In the genomic region with DNA sequence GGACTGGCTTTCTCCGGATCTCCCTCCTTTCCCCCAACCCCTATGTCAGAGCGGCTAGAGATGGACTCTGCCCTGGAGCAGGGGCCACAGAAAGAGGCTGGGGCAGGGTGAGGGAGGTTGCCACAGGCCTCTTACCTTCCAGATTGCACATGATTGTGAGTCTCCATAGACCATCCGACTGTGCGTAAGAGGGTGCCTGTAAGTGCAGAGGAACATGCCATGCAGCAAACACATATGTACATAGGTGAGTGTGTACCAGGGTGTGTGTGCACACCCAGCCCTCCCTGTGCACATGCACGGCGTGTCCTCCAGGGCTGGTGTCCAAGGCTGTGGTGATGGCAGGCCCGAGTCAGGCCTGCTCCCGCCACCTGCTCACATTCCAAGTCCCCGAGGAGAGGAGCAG, we compare ENCODE assay signal across 1 cellular context.
A peak's percentile ranks its signal among the peaks of the same experiment; 100 is the strongest.
TF ChIP-seq lines count a peak whose summit lies in the region.

No MANE protein-coding gene starts in this region.

TF ChIP-seq in HepG2, 621 proteins besides CTCF, POLR2A, EP300 and RAD21 (continued from another document and continues in another):
- TF ChIP-seq, protein P1, sequence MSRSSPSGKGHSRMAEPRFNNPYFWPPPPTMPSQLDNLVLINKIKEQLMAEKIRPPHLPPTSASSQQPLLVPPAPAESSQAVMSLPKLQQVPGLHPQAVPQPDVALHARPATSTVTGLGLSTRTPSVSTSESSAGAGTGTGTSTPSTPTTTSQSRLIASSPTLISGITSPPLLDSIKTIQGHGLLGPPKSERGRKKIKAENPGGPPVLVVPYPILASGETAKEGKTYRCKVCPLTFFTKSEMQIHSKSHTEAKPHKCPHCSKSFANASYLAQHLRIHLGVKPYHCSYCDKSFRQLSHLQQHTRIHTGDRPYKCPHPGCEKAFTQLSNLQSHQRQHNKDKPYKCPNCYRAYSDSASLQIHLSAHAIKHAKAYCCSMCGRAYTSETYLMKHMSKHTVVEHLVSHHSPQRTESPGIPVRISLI (CRISPR knock-in tag; IDR thresholded peaks at IDR 0.05; ENCODE audit: borderline replicate concordance): peak; percentile 34; the same call in 1 of the 2 replicates
- TF ChIP-seq TRIM24 (CRISPR knock-in tag; IDR thresholded peaks at IDR 0.05): no peak
- peak; percentile 75 for TF ChIP-seq SALL1 (CRISPR knock-in tag; IDR thresholded peaks at IDR 0.05)
- TF ChIP-seq TEAD3 (CRISPR knock-in tag; optimal IDR thresholded peaks at IDR 0.05; ENCODE audit: borderline replicate concordance): peak; percentile 55
- 0 out of 2 replicates have a peak, but pooled peaks have one; percentile 30 for TF ChIP-seq MIXL1 (CRISPR knock-in tag; IDR thresholded peaks at IDR 0.05)
- no peak for TF ChIP-seq CBX5 (CRISPR knock-in tag; IDR thresholded peaks at IDR 0.05; ENCODE audit: borderline replicate concordance)
- TF ChIP-seq, protein P2, sequence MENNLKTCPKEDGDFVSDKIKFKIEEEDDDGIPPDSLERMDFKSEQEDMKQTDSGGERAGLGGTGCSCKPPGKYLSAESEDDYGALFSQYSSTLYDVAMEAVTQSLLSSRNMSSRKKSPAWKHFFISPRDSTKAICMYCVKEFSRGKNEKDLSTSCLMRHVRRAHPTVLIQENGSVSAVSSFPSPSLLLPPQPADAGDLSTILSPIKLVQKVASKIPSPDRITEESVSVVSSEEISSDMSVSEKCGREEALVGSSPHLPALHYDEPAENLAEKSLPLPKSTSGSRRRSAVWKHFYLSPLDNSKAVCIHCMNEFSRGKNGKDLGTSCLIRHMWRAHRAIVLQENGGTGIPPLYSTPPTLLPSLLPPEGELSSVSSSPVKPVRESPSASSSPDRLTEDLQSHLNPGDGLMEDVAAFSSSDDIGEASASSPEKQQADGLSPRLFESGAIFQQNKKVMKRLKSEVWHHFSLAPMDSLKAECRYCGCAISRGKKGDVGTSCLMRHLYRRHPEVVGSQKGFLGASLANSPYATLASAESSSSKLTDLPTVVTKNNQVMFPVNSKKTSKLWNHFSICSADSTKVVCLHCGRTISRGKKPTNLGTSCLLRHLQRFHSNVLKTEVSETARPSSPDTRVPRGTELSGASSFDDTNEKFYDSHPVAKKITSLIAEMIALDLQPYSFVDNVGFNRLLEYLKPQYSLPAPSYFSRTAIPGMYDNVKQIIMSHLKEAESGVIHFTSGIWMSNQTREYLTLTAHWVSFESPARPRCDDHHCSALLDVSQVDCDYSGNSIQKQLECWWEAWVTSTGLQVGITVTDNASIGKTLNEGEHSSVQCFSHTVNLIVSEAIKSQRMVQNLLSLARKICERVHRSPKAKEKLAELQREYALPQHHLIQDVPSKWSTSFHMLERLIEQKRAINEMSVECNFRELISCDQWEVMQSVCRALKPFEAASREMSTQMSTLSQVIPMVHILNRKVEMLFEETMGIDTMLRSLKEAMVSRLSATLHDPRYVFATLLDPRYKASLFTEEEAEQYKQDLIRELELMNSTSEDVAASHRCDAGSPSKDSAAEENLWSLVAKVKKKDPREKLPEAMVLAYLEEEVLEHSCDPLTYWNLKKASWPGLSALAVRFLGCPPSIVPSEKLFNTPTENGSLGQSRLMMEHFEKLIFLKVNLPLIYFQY (CRISPR knock-in tag; IDR thresholded peaks at IDR 0.05; ENCODE audit: borderline replicate concordance): 0 out of 2 replicates have a peak, but pooled peaks have one; percentile 36
- TF ChIP-seq FOXO1 (CRISPR knock-in tag; IDR thresholded peaks at IDR 0.05): 0 out of 2 replicates have a peak, but pooled peaks have one; percentile 26
- TF ChIP-seq, protein P3, sequence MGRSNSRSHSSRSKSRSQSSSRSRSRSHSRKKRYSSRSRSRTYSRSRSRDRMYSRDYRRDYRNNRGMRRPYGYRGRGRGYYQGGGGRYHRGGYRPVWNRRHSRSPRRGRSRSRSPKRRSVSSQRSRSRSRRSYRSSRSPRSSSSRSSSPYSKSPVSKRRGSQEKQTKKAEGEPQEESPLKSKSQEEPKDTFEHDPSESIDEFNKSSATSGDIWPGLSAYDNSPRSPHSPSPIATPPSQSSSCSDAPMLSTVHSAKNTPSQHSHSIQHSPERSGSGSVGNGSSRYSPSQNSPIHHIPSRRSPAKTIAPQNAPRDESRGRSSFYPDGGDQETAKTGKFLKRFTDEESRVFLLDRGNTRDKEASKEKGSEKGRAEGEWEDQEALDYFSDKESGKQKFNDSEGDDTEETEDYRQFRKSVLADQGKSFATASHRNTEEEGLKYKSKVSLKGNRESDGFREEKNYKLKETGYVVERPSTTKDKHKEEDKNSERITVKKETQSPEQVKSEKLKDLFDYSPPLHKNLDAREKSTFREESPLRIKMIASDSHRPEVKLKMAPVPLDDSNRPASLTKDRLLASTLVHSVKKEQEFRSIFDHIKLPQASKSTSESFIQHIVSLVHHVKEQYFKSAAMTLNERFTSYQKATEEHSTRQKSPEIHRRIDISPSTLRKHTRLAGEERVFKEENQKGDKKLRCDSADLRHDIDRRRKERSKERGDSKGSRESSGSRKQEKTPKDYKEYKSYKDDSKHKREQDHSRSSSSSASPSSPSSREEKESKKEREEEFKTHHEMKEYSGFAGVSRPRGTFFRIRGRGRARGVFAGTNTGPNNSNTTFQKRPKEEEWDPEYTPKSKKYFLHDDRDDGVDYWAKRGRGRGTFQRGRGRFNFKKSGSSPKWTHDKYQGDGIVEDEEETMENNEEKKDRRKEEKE (IDR thresholded peaks at IDR 0.05): no peak
- no peak for TF ChIP-seq ZFP62 (CRISPR knock-in tag; IDR thresholded peaks at IDR 0.05)
- TF ChIP-seq ZNF792 (CRISPR knock-in tag; IDR thresholded peaks at IDR 0.05): 0 out of 2 replicates have a peak, but pooled peaks have one; percentile 58
- TF ChIP-seq, protein P4, sequence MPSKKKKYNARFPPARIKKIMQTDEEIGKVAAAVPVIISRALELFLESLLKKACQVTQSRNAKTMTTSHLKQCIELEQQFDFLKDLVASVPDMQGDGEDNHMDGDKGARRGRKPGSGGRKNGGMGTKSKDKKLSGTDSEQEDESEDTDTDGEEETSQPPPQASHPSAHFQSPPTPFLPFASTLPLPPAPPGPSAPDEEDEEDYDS (CRISPR knock-in tag; IDR thresholded peaks at IDR 0.05): peak; percentile 52; the same call in 1 of the 2 replicates
- TF ChIP-seq, protein P5, sequence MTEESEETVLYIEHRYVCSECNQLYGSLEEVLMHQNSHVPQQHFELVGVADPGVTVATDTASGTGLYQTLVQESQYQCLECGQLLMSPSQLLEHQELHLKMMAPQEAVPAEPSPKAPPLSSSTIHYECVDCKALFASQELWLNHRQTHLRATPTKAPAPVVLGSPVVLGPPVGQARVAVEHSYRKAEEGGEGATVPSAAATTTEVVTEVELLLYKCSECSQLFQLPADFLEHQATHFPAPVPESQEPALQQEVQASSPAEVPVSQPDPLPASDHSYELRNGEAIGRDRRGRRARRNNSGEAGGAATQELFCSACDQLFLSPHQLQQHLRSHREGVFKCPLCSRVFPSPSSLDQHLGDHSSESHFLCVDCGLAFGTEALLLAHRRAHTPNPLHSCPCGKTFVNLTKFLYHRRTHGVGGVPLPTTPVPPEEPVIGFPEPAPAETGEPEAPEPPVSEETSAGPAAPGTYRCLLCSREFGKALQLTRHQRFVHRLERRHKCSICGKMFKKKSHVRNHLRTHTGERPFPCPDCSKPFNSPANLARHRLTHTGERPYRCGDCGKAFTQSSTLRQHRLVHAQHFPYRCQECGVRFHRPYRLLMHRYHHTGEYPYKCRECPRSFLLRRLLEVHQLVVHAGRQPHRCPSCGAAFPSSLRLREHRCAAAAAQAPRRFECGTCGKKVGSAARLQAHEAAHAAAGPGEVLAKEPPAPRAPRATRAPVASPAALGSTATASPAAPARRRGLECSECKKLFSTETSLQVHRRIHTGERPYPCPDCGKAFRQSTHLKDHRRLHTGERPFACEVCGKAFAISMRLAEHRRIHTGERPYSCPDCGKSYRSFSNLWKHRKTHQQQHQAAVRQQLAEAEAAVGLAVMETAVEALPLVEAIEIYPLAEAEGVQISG (CRISPR knock-in tag; IDR thresholded peaks at IDR 0.05): peak; percentile 55; the same call in 1 of the 2 replicates
- TF ChIP-seq CENPX (CRISPR knock-in tag; IDR thresholded peaks at IDR 0.05): no peak
- TF ChIP-seq, protein P6, sequence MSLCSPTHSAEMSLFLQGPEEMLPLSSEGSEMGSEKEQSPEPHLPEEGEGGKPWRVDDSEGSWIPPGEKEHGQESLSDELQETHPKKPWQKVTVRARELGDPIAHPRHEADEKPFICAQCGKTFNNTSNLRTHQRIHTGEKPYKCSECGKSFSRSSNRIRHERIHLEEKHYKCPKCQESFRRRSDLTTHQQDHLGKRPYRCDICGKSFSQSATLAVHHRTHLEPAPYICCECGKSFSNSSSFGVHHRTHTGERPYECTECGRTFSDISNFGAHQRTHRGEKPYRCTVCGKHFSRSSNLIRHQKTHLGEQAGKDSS (CRISPR knock-in tag; IDR thresholded peaks at IDR 0.05; ENCODE audit: borderline replicate concordance, low read depth): peak; percentile 78
- TF ChIP-seq, protein P7, sequence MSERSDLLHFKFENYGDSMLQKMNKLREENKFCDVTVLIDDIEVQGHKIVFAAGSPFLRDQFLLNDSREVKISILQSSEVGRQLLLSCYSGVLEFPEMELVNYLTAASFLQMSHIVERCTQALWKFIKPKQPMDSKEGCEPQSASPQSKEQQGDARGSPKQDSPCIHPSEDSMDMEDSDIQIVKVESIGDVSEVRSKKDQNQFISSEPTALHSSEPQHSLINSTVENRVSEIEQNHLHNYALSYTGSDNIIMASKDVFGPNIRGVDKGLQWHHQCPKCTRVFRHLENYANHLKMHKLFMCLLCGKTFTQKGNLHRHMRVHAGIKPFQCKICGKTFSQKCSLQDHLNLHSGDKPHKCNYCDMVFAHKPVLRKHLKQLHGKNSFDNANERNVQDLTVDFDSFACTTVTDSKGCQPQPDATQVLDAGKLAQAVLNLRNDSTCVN (CRISPR knock-in tag; IDR thresholded peaks at IDR 0.05; ENCODE audit: borderline replicate concordance): no peak; the same call in 1 of the 2 replicates
- TF ChIP-seq, protein P8, sequence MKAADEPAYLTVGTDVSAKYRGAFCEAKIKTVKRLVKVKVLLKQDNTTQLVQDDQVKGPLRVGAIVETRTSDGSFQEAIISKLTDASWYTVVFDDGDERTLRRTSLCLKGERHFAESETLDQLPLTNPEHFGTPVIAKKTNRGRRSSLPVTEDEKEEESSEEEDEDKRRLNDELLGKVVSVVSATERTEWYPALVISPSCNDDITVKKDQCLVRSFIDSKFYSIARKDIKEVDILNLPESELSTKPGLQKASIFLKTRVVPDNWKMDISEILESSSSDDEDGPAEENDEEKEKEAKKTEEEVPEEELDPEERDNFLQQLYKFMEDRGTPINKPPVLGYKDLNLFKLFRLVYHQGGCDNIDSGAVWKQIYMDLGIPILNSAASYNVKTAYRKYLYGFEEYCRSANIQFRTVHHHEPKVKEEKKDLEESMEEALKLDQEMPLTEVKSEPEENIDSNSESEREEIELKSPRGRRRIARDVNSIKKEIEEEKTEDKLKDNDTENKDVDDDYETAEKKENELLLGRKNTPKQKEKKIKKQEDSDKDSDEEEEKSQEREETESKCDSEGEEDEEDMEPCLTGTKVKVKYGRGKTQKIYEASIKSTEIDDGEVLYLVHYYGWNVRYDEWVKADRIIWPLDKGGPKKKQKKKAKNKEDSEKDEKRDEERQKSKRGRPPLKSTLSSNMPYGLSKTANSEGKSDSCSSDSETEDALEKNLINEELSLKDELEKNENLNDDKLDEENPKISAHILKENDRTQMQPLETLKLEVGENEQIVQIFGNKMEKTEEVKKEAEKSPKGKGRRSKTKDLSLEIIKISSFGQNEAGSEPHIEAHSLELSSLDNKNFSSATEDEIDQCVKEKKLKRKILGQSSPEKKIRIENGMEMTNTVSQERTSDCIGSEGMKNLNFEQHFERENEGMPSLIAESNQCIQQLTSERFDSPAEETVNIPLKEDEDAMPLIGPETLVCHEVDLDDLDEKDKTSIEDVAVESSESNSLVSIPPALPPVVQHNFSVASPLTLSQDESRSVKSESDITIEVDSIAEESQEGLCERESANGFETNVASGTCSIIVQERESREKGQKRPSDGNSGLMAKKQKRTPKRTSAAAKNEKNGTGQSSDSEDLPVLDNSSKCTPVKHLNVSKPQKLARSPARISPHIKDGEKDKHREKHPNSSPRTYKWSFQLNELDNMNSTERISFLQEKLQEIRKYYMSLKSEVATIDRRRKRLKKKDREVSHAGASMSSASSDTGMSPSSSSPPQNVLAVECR (CRISPR knock-in tag; IDR thresholded peaks at IDR 0.05; ENCODE audit: borderline replicate concordance): peak; percentile 62; the same call in 1 of the 2 replicates
- no peak for TF ChIP-seq ZNF879 (CRISPR knock-in tag; IDR thresholded peaks at IDR 0.05)
- TF ChIP-seq, protein P9, sequence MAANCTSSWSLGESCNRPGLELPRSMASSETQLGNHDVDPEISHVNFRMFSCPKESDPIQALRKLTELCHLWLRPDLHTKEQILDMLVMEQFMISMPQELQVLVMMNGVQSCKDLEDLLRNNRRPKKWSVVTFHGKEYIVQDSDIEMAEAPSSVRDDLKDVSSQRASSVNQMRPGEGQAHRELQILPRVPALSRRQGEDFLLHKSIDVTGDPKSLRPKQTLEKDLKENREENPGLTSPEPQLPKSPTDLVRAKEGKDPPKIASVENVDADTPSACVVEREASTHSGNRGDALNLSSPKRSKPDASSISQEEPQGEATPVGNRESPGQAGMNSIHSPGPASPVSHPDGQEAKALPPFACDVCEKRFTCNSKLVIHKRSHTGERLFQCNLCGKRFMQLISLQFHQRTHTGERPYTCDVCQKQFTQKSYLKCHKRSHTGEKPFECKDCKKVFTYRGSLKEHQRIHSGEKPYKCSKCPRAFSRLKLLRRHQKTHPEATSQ (CRISPR knock-in tag; IDR thresholded peaks at IDR 0.05; ENCODE audit: borderline replicate concordance): no peak
- no peak for TF ChIP-seq IKZF4 (CRISPR knock-in tag; IDR thresholded peaks at IDR 0.05; ENCODE audit: borderline replicate concordance, low read depth, not compliant biosample characterization)
- no peak for TF ChIP-seq ZKSCAN8 (CRISPR knock-in tag; IDR thresholded peaks at IDR 0.05; ENCODE audit: borderline replicate concordance)
- TF ChIP-seq ZNF251 (CRISPR knock-in tag; IDR thresholded peaks at IDR 0.05): no peak
- TF ChIP-seq NCOA2 (CRISPR knock-in tag; IDR thresholded peaks at IDR 0.05): peak; percentile 52; the same call in 1 of the 2 replicates
- TF ChIP-seq, protein P10, sequence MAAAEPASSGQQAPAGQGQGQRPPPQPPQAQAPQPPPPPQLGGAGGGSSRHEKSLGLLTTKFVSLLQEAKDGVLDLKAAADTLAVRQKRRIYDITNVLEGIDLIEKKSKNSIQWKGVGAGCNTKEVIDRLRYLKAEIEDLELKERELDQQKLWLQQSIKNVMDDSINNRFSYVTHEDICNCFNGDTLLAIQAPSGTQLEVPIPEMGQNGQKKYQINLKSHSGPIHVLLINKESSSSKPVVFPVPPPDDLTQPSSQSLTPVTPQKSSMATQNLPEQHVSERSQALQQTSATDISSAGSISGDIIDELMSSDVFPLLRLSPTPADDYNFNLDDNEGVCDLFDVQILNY (CRISPR knock-in tag; conservative IDR thresholded peaks at IDR 0.05): no peak
